Comparison of ENCODE assay signal across 1 cellular context in the genomic region with DNA sequence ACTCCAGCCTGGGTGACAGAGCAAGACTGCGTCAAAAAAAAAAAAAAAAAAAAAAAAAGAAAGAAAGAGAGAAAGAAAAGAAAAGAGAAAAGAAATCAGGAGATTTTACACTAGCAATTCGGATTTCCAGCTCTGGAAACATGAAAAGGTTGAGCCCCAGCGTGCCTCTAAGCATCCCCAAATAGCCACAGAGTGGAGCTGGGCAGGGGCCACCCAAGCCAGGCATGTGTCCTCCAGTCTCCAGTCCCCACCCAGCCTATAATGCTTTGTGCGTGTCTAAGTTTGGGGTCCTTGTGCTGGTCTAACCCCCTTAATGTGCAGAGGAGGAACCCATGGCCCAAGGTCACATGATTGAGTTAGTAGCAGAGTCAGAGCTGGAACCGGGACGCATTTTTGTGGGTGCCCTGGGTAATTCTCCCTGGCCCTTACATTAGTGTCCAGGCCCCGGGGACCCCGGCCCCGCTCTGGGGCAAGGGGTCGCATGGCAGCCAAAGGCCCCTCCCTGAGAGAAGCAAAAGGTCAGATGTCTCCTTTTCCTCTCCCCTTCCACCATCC.
TF ChIP-seq lines count a peak whose summit lies in the region.

No MANE protein-coding gene starts in this region.

TF ChIP-seq in GM23338, 12 proteins besides CTCF, POLR2A, EP300 and RAD21:
- TF ChIP-seq, protein P1, sequence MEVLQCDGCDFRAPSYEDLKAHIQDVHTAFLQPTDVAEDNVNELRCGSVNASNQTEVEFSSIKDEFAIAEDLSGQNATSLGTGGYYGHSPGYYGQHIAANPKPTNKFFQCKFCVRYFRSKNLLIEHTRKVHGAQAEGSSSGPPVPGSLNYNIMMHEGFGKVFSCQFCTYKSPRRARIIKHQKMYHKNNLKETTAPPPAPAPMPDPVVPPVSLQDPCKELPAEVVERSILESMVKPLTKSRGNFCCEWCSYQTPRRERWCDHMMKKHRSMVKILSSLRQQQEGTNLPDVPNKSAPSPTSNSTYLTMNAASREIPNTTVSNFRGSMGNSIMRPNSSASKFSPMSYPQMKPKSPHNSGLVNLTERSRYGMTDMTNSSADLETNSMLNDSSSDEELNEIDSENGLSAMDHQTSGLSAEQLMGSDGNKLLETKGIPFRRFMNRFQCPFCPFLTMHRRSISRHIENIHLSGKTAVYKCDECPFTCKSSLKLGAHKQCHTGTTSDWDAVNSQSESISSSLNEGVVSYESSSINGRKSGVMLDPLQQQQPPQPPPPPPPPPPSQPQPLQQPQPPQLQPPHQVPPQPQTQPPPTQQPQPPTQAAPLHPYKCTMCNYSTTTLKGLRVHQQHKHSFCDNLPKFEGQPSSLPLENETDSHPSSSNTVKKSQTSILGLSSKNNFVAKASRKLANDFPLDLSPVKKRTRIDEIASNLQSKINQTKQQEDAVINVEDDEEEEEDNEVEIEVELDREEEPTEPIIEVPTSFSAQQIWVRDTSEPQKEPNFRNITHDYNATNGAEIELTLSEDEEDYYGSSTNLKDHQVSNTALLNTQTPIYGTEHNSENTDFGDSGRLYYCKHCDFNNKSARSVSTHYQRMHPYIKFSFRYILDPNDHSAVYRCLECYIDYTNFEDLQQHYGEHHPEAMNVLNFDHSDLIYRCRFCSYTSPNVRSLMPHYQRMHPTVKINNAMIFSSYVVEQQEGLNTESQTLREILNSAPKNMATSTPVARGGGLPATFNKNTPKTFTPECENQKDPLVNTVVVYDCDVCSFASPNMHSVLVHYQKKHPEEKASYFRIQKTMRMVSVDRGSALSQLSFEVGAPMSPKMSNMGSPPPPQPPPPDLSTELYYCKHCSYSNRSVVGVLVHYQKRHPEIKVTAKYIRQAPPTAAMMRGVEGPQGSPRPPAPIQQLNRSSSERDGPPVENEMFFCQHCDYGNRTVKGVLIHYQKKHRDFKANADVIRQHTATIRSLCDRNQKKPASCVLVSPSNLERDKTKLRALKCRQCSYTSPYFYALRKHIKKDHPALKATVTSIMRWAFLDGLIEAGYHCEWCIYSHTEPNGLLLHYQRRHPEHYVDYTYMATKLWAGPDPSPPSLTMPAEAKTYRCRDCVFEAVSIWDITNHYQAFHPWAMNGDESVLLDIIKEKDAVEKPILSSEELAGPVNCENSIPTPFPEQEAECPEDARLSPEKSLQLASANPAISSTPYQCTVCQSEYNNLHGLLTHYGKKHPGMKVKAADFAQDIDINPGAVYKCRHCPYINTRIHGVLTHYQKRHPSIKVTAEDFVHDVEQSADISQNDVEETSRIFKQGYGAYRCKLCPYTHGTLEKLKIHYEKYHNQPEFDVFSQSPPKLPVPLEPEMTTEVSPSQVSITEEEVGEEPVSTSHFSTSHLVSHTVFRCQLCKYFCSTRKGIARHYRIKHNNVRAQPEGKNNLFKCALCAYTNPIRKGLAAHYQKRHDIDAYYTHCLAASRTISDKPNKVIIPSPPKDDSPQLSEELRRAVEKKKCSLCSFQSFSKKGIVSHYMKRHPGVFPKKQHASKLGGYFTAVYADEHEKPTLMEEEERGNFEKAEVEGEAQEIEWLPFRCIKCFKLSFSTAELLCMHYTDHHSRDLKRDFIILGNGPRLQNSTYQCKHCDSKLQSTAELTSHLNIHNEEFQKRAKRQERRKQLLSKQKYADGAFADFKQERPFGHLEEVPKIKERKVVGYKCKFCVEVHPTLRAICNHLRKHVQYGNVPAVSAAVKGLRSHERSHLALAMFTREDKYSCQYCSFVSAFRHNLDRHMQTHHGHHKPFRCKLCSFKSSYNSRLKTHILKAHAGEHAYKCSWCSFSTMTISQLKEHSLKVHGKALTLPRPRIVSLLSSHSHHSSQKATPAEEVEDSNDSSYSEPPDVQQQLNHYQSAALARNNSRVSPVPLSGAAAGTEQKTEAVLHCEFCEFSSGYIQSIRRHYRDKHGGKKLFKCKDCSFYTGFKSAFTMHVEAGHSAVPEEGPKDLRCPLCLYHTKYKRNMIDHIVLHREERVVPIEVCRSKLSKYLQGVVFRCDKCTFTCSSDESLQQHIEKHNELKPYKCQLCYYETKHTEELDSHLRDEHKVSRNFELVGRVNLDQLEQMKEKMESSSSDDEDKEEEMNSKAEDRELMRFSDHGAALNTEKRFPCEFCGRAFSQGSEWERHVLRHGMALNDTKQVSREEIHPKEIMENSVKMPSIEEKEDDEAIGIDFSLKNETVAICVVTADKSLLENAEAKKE (CRISPR knock-in tag; IDR thresholded peaks at IDR 0.05): no peak
- TF ChIP-seq ZNF114 (CRISPR knock-in tag; IDR thresholded peaks at IDR 0.05): no peak
